1 cellular context compared by ENCODE assay signal in genomic region chr2:54609647-54610046, GRCh38.
A peak's percentile ranks its signal among the peaks of the same experiment; 100 is the strongest.
TF ChIP-seq lines count a peak whose summit lies in the region.

No MANE protein-coding gene starts in this region.

TF ChIP-seq in liver, 16 proteins besides CTCF, POLR2A, EP300 and RAD21 (continued from another document):
- TF ChIP-seq HNF4A (conservative IDR thresholded peaks at IDR 0.05) (peak; percentile 70 to 73), REST (IDR thresholded peaks at IDR 0.05) (no peak), ATF3 (IDR thresholded peaks at IDR 0.05) (no peak), SP1 (IDR thresholded peaks at IDR 0.05) (peak; percentile 52), JUND (IDR thresholded peaks at IDR 0.05) (peak in 1 of 2 donors; percentile 10)
- TF ChIP-seq, protein P1, sequence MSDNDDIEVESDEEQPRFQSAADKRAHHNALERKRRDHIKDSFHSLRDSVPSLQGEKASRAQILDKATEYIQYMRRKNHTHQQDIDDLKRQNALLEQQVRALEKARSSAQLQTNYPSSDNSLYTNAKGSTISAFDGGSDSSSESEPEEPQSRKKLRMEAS (IDR thresholded peaks at IDR 0.05): no peak
TF ChIP-seq in liver: peak in this region for 8.
